38 cellular contexts compared by ENCODE assay signal in the genomic region with DNA sequence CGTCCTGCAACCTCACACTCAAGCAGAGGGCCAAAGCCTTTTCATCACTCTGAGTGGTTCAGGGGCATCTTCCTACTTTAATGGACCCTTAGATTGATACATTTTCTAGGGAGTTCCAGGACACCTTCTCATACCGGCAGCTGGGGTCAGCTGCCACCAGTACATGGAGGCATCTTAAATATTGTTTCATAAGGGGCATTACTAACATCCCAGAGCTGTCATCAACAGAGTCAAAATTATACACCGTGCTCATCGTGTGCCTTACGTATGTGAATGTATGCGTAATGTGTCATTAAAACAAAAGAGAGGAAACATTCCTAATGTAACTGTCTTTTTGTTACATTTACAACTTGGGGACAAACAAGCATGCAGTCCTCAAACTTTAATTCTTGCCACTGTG. TPM values are rescaled to one million over a fixed set of nuclear protein-coding genes. Genes with fewer than 3 reads are reported as not detected.
"Had no signal": no experiment of that assay in that cellular context is flagged by ENCODE, and none has a peak within 500 bp of the region (broad histone marks: within the 10 kb centered on the region; RNA-seq: fewer than 3 reads in every experiment).

No MANE protein-coding gene starts in this region.

- H3K27ac Mint-ChIP-seq: activated CD4-positive, alpha-beta memory T cell treated with anti-CD3 and anti-CD28 coated beads for 36 hours; activated CD4-positive, alpha-beta T cell treated with anti-CD3 and anti-CD28 coated beads for 36 hours; activated CD4-positive, alpha-beta T cell treated with anti-CD3 and anti-CD28 coated beads, Interleukin-2, amount 10 ng/mL, durations not matched to agents 24 days and 14 days; activated CD8-positive, alpha-beta memory T cell treated with anti-CD3 and anti-CD28 coated beads, Interleukin-2, amount 10 ng/mL, durations not matched to agents 7 days and 5 days; activated CD8-positive, alpha-beta T cell treated with anti-CD3 and anti-CD28 coated beads, Interleukin-2, amount 10 ng/mL, durations not matched to agents 7 days and 5 days; activated naive CD4-positive, alpha-beta T cell treated with anti-CD3 and anti-CD28 coated beads for 36 hours; activated naive CD4-positive, alpha-beta T cell treated with anti-CD3 and anti-CD28 coated beads, Interleukin-2, amount 50 U/mL, for 24 hours; activated naive CD8-positive, alpha-beta T cell treated with anti-CD3 and anti-CD28 coated beads for 36 hours; activated naive CD8-positive, alpha-beta T cell treated with anti-CD3 and anti-CD28 coated beads, Interleukin-2, amount 50 U/mL, for 24 hours; activated T-helper 1 cell treated with anti-CD3 and anti-CD28 coated beads, Interleukin-12 subunit alpha, Interleukin-12 subunit beta, Interleukin-2, Interleukin-4 antibody, amounts not matched to agents 30 ng/mL and 10 ng/mL and 1 ng/mL, durations not matched to agents 14 hours and 24 hours and 36 hours; activated T-helper 2 cell treated with anti-CD3 and anti-CD28 coated beads, Interferon-gamma antibody, Interleukin-2, Interleukin-4, amounts not matched to agents 10 μg/mL and 5 μg/mL and 100 μg/mL, durations not matched to agents 14 hours and 24 hours and 36 hours; T-cell; T-helper 1 cell treated with Interleukin-12 subunit alpha and Interleukin-12 subunit beta and Interleukin-4 antibody, amounts not matched to agents 30 μg/mL and 1 μg/mL, for 36 hours; T-helper 2 cell treated with Interferon-gamma antibody and Interleukin-4, amounts not matched to agents 5 μg/mL and 100 μg/mL, for 36 hours had no signal

- H3K4me3 Mint-ChIP-seq: activated CD4-positive, alpha-beta memory T cell treated with anti-CD3 and anti-CD28 coated beads for 36 hours; activated CD4-positive, alpha-beta T cell treated with anti-CD3 and anti-CD28 coated beads for 36 hours; activated CD4-positive, alpha-beta T cell treated with anti-CD3 and anti-CD28 coated beads, Interleukin-2, amount 10 ng/mL, durations not matched to agents 24 days and 14 days; activated CD8-positive, alpha-beta memory T cell treated with anti-CD3 and anti-CD28 coated beads, Interleukin-2, amount 10 ng/mL, durations not matched to agents 7 days and 5 days; activated CD8-positive, alpha-beta T cell treated with anti-CD3 and anti-CD28 coated beads, Interleukin-2, amount 10 ng/mL, durations not matched to agents 7 days and 5 days; activated naive CD4-positive, alpha-beta T cell treated with anti-CD3 and anti-CD28 coated beads for 36 hours; activated naive CD4-positive, alpha-beta T cell treated with anti-CD3 and anti-CD28 coated beads, Interleukin-2, amount 50 U/mL, for 24 hours; activated naive CD8-positive, alpha-beta T cell treated with anti-CD3 and anti-CD28 coated beads for 36 hours; activated naive CD8-positive, alpha-beta T cell treated with anti-CD3 and anti-CD28 coated beads, Interleukin-2, amount 50 U/mL, for 24 hours; activated T-helper 1 cell treated with anti-CD3 and anti-CD28 coated beads, Interleukin-12 subunit alpha, Interleukin-12 subunit beta, Interleukin-2, Interleukin-4 antibody, amounts not matched to agents 30 ng/mL and 10 ng/mL and 1 ng/mL, durations not matched to agents 14 hours and 24 hours and 36 hours; central memory CD8-positive, alpha-beta T cell; T-cell; T-helper 1 cell treated with Interleukin-12 subunit alpha and Interleukin-12 subunit beta and Interleukin-4 antibody, amounts not matched to agents 30 μg/mL and 1 μg/mL, for 36 hours; T-helper 2 cell treated with Interferon-gamma antibody and Interleukin-4, amounts not matched to agents 5 μg/mL and 100 μg/mL, for 36 hours had no signal

- ATAC-seq: activated CD4-positive, alpha-beta T cell treated with anti-CD3 and anti-CD28 coated beads for 36 hours; activated CD8-positive, alpha-beta memory T cell treated with anti-CD3 and anti-CD28 coated beads, Interleukin-2, amount 10 ng/mL, durations not matched to agents 7 days and 5 days; activated CD8-positive, alpha-beta T cell treated with anti-CD3 and anti-CD28 coated beads, Interleukin-2, amount 10 ng/mL, durations not matched to agents 7 days and 5 days; activated naive CD8-positive, alpha-beta T cell treated with anti-CD3 and anti-CD28 coated beads, Interleukin-2, amount 50 U/mL, for 24 hours; T-cell had no signal

- H3K27me3 ChIP-seq: adrenal gland, brain microvascular endothelial cell had no signal

- H3K9me3 Mint-ChIP-seq: activated CD4-positive, alpha-beta memory T cell treated with anti-CD3 and anti-CD28 coated beads for 36 hours; activated CD4-positive, alpha-beta T cell treated with anti-CD3 and anti-CD28 coated beads, Interleukin-2, amount 10 ng/mL, durations not matched to agents 24 days and 14 days; activated naive CD4-positive, alpha-beta T cell treated with anti-CD3 and anti-CD28 coated beads for 36 hours; activated naive CD4-positive, alpha-beta T cell treated with anti-CD3 and anti-CD28 coated beads, Interleukin-2, amount 50 U/mL, for 24 hours; activated naive CD8-positive, alpha-beta T cell treated with anti-CD3 and anti-CD28 coated beads for 36 hours; activated naive CD8-positive, alpha-beta T cell treated with anti-CD3 and anti-CD28 coated beads, Interleukin-2, amount 50 U/mL, for 24 hours; activated T-helper 1 cell treated with anti-CD3 and anti-CD28 coated beads, Interleukin-12 subunit alpha, Interleukin-12 subunit beta, Interleukin-2, Interleukin-4 antibody, amounts not matched to agents 30 ng/mL and 10 ng/mL and 1 ng/mL, durations not matched to agents 14 hours and 24 hours and 36 hours; activated T-helper 2 cell treated with anti-CD3 and anti-CD28 coated beads, Interferon-gamma antibody, Interleukin-2, Interleukin-4, amounts not matched to agents 10 μg/mL and 5 μg/mL and 100 μg/mL, durations not matched to agents 14 hours and 24 hours and 36 hours; central memory CD8-positive, alpha-beta T cell; T-cell; T-helper 1 cell treated with Interleukin-12 subunit alpha and Interleukin-12 subunit beta and Interleukin-4 antibody, amounts not matched to agents 30 μg/mL and 1 μg/mL, for 36 hours; T-helper 2 cell treated with Interferon-gamma antibody and Interleukin-4, amounts not matched to agents 5 μg/mL and 100 μg/mL, for 36 hours had no signal

- DNase-seq: activated CD4-positive, alpha-beta memory T cell treated with anti-CD3 and anti-CD28 coated beads for 36 hours; activated CD4-positive, alpha-beta T cell treated with anti-CD3 and anti-CD28 coated beads for 36 hours; activated CD4-positive, alpha-beta T cell treated with anti-CD3 and anti-CD28 coated beads, Interleukin-2, amount 10 ng/mL, durations not matched to agents 24 days and 14 days; activated CD4-positive, CD25-positive, alpha-beta regulatory T cell; activated CD4-positive, CD25-positive, alpha-beta regulatory T cell treated with anti-CD3 and anti-CD28 coated beads, Interleukin-2, amount 50 U/mL, for 72 hours; activated CD8-positive, alpha-beta memory T cell treated with anti-CD3 and anti-CD28 coated beads, Interleukin-2, amount 10 ng/mL, durations not matched to agents 7 days and 5 days; activated CD8-positive, alpha-beta memory T cell treated with anti-CD3 and anti-CD28 coated beads, Interleukin-2, amount 50 U/mL, for 4 hours; activated CD8-positive, alpha-beta T cell treated with anti-CD3 and anti-CD28 coated beads, Interleukin-2, amount 10 ng/mL, durations not matched to agents 7 days and 5 days; activated effector memory CD4-positive, alpha-beta T cell treated with anti-CD3 and anti-CD28 coated beads, Interleukin-2, amount 50 U/mL, for 16 hours; activated naive CD4-positive, alpha-beta T cell treated with anti-CD3 and anti-CD28 coated beads for 36 hours; activated naive CD8-positive, alpha-beta T cell treated with anti-CD3 and anti-CD28 coated beads for 36 hours; activated naive CD8-positive, alpha-beta T cell treated with anti-CD3 and anti-CD28 coated beads, Interleukin-2, amount 50 U/mL, for 24 hours; activated T-cell treated with anti-CD3 and anti-CD28 coated beads, Interleukin-2, amount 50 U/mL, for 1 hour; activated T-cell treated with anti-CD3 and anti-CD28 coated beads, Interleukin-2, amount 50 U/mL, for 48 hours; amygdala; aorta; brain microvascular endothelial cell; effector CD8-positive, alpha-beta T cell; esophagus squamous epithelium; foreskin melanocyte; head of caudate nucleus; SW 1271; T-cell; T1000; WERI-Rb-1 had no signal

- H3K4me1 Mint-ChIP-seq: activated CD4-positive, alpha-beta T cell treated with anti-CD3 and anti-CD28 coated beads for 36 hours; activated CD4-positive, alpha-beta T cell treated with anti-CD3 and anti-CD28 coated beads, Interleukin-2, amount 10 ng/mL, durations not matched to agents 24 days and 14 days; activated naive CD4-positive, alpha-beta T cell treated with anti-CD3 and anti-CD28 coated beads, Interleukin-2, amount 50 U/mL, for 24 hours; activated naive CD8-positive, alpha-beta T cell treated with anti-CD3 and anti-CD28 coated beads for 36 hours; activated naive CD8-positive, alpha-beta T cell treated with anti-CD3 and anti-CD28 coated beads, Interleukin-2, amount 50 U/mL, for 24 hours; central memory CD8-positive, alpha-beta T cell; T-cell had no signal

- H3K4me1 ChIP-seq: adrenal gland, esophagus squamous epithelium had no signal

- H3K36me3 ChIP-seq: adrenal gland, brain microvascular endothelial cell, esophagus squamous epithelium, WERI-Rb-1 had no signal

- H3K4me3 ChIP-seq: adrenal gland, esophagus squamous epithelium had no signal

- H3K27ac ChIP-seq: adrenal gland, brain microvascular endothelial cell, epithelial cell of prostate, esophagus squamous epithelium, WERI-Rb-1 had no signal

- FAIRE-seq: bronchial epithelial cell, colon, endometrium, endothelial cell of umbilical vein had no signal

- H3K27me3 Mint-ChIP-seq: activated CD4-positive, alpha-beta memory T cell treated with anti-CD3 and anti-CD28 coated beads for 36 hours; activated naive CD4-positive, alpha-beta T cell treated with anti-CD3 and anti-CD28 coated beads, Interleukin-2, amount 50 U/mL, for 24 hours; activated naive CD8-positive, alpha-beta T cell treated with anti-CD3 and anti-CD28 coated beads for 36 hours had no signal

- H3K9me3 ChIP-seq: adrenal gland, esophagus squamous epithelium had no signal

- H3K36me3 Mint-ChIP-seq: activated CD4-positive, alpha-beta memory T cell treated with anti-CD3 and anti-CD28 coated beads for 36 hours; activated CD8-positive, alpha-beta memory T cell treated with anti-CD3 and anti-CD28 coated beads, Interleukin-2, amount 10 ng/mL, durations not matched to agents 7 days and 5 days; activated naive CD4-positive, alpha-beta T cell treated with anti-CD3 and anti-CD28 coated beads, Interleukin-2, amount 50 U/mL, for 24 hours; activated naive CD8-positive, alpha-beta T cell treated with anti-CD3 and anti-CD28 coated beads for 36 hours; T-cell had no signal

RNA-seq across cellular contexts. Expression of gene ARNT2, which starts 57.9 kb away (rescaled TPM):
- total RNA-seq: activated CD4-positive, alpha-beta T cell treated with anti-CD3 and anti-CD28 coated beads, Interleukin-2, amount 10 ng/mL, durations not matched to agents 24 days and 14 days; activated CD8-positive, alpha-beta memory T cell treated with anti-CD3 and anti-CD28 coated beads for 36 hours; activated CD8-positive, alpha-beta memory T cell treated with anti-CD3 and anti-CD28 coated beads, Interleukin-2, amount 10 ng/mL, durations not matched to agents 7 days and 5 days; activated CD8-positive, alpha-beta T cell treated with anti-CD3 and anti-CD28 coated beads, Interleukin-2, amount 10 ng/mL, durations not matched to agents 7 days and 5 days; activated naive CD8-positive, alpha-beta T cell treated with anti-CD3 and anti-CD28 coated beads for 36 hours; activated T-helper 2 cell treated with anti-CD3 and anti-CD28 coated beads, Interferon-gamma antibody, Interleukin-2, Interleukin-4, amounts not matched to agents 10 μg/mL and 5 μg/mL and 100 μg/mL, durations not matched to agents 14 hours and 24 hours and 36 hours had no signal
